In genomic region chr6:85449388-85449817, GRCh38 we compare ENCODE assay signal across 8 cellular contexts. TPM values are rescaled to one million over a fixed set of nuclear protein-coding genes. Genes with fewer than 3 reads are reported as not detected.
DNase-seq lines count a peak whose midpoint lies in the region; ATAC-seq and TF ChIP-seq lines count a peak whose summit lies in the region.

No MANE protein-coding gene starts in this region.

- ATAC-seq in GM18861 (IDR thresholded peaks at IDR 0.05; ENCODE audit: unreplicated experiment): peak; percentile 52
- ATAC-seq in HG02852 (IDR thresholded peaks at IDR 0.05; ENCODE audit: unreplicated experiment): peak; percentile 79
- ATAC-seq in right lobe of liver: no peak

- peak overlapping the region; percentile 45; the same call in 1 of the 2 replicates for H2AFZ ChIP-seq in SK-N-SH (ENCODE audit: low read depth)

- H3K4me1 Mint-ChIP-seq in chondrocyte (ENCODE audit: low read depth): peaks cover 55% of the 10 kb centered on the region

- 0 out of 2 replicates have a peak, but pooled peaks cover 16% of the 10 kb centered on the region for H4K20me1 ChIP-seq in SK-N-SH (ENCODE audit: insufficient read depth)

- no peak for TF ChIP-seq POLR2A in right lobe of liver (IDR thresholded peaks at IDR 0.05)

- H3K27ac ChIP-seq in SK-N-SH (ENCODE audit: low read depth in 2 of 2, low read length in 1 of 2) (peak overlapping the region; percentile 74 to 100), right lobe of liver (peak overlapping the region; percentile 52 to 87 (median 86))

- H3K4me1 ChIP-seq in SK-N-SH (ENCODE audit: control insufficient read depth in 1 of 2, insufficient read depth in 2 of 2, low read depth in 1 of 2, low read length in 1 of 2) (peaks cover under 1 to 6% of the 10 kb centered on the region in 2 experiments; a peak in 2 of 4 replicates), right lobe of liver (peaks cover 0 to 18% (median 10%) of the 10 kb centered on the region in 4 donors)

- H3K27me3 ChIP-seq in SK-N-SH (ENCODE audit: insufficient read depth): no peaks in the 10 kb centered on the region
- no peaks in the 10 kb centered on the region for H3K27me3 ChIP-seq in right lobe of liver

- no peak for TF ChIP-seq RAD21 in SK-N-SH (IDR thresholded peaks at IDR 0.05; ENCODE audit: low read length)

- H3K9me3 Mint-ChIP-seq in chondrocyte (ENCODE audit: low read depth): no peaks in the 10 kb centered on the region

- H3K9me2 ChIP-seq in SK-N-SH: no peaks in the 10 kb centered on the region

- no peaks in the 10 kb centered on the region for H3K27me3 Mint-ChIP-seq in chondrocyte (ENCODE audit: low read depth)

- WGBS in SK-N-SH (ENCODE audit: low lambda C conversion rate): under 1% methylated on average over 22 of the region's 24 CpGs
- WGBS in right lobe of liver (ENCODE audit: insufficient coverage, low coverage, low lambda C conversion rate, missing lambda C conversion rate): 2% methylated on average over 22 of the region's 24 CpGs

- H3F3A ChIP-seq in SK-N-SH (replicated peaks; ENCODE audit: insufficient read depth): peaks cover 41% of the 10 kb centered on the region

- H3K4me2 ChIP-seq in SK-N-SH: peak overlapping the region; percentile 92

- peak in 1 of 2 experiments; percentile 28; a peak in 1 of 4 replicates for TF ChIP-seq EP300 in SK-N-SH (IDR thresholded peaks at IDR 0.05; ENCODE audit: borderline replicate concordance in 1 of 2, low read depth in 1 of 2, low read length in 1 of 2)

- POLR2A ChIA-PET in SK-N-SH (lab: Yijun Ruan, JAX): no interaction called here

- peak overlapping the region; percentile 91 for H3K27ac Mint-ChIP-seq in chondrocyte (ENCODE audit: unreplicated experiment)

- TF ChIP-seq CTCF in SK-N-SH (IDR thresholded peaks at IDR 0.05) (no peak), chondrocyte (IDR thresholded peaks at IDR 0.05) (no peak), right lobe of liver (IDR thresholded peaks at IDR 0.05) (no peak)

- H3K4me3 ChIP-seq in SK-N-SH (ENCODE audit: low read depth in 2 of 2, low read length in 1 of 2): peak overlapping the region; percentile 81 to 87
- H3K4me3 ChIP-seq in right lobe of liver: peak overlapping the region; percentile 60 to 67 (median 63)

- intact Hi-C loops in right lobe of liver (cut with DNase I): no loop called here

- H3K9ac ChIP-seq in SK-N-SH: peak overlapping the region; percentile 99

- H3K36me3 ChIP-seq in SK-N-SH (replicated peaks in 1 of 2; ENCODE audit: control insufficient read depth in 1 of 2, insufficient read depth in 2 of 2, low read length in 1 of 2) (peaks cover 13 to 54% of the 10 kb centered on the region in 2 experiments), right lobe of liver (no peaks in the 10 kb centered on the region)

- H3K4me3 Mint-ChIP-seq in chondrocyte (ENCODE audit: unreplicated experiment): peak overlapping the region; percentile 96

- peaks cover 1% of the 10 kb centered on the region for H3K36me3 Mint-ChIP-seq in chondrocyte (ENCODE audit: low read depth)

- CTCF ChIA-PET in SK-N-SH (lab: Yijun Ruan, JAX): interaction anchor here (1.2 to 4.2 kb wide), 5 partner anchors 9 to 87 kb away, joined by 4 to 11 read pairs (median 4); no protein-coding TSS in a partner anchor

- H3K9me3 ChIP-seq in SK-N-SH (no peaks in the 10 kb centered on the region), right lobe of liver (no peaks in the 10 kb centered on the region)

- DNase-seq in SK-N-SH: no peak
- DNase-seq in chondrocyte (ENCODE audit: low spot score): no peak
- DNase-seq in right lobe of liver: no peak
- DNase-seq in stimulated activated CD8-positive, alpha-beta memory T cell treated with anti-CD3 and anti-CD28 coated beads, Interleukin-2, amount 100 ng/mL, for 48 hours (ENCODE audit: low read depth in 2 of 2): peak; percentile 36 to 51
- DNase-seq in NK-92 (lab: John Stamatoyannopoulos, UW; ENCODE audit: unreplicated experiment): no peak
- no peak for DNase-seq in DMS79 treated with DMSO at 0.1 percent for 48 hours (lab: John Stamatoyannopoulos, UW)

- peaks cover 89% of the 10 kb centered on the region for H3K79me2 ChIP-seq in SK-N-SH (ENCODE audit: insufficient read depth)

TF ChIP-seq in SK-N-SH, 30 proteins besides CTCF, POLR2A, EP300 and RAD21:
- TF ChIP-seq IRF3 (IDR thresholded peaks at IDR 0.05; ENCODE audit: low read depth, low read length) (no peak), SIN3A (IDR thresholded peaks at IDR 0.05; ENCODE audit: borderline replicate concordance, low read depth, low read length) (0 out of 2 replicates have a peak, but pooled peaks have one; percentile 57), TAF1 (IDR thresholded peaks at IDR 0.05; ENCODE audit: borderline replicate concordance, low read depth, low read length) (peak; percentile 73), POLR2AphosphoS5 (IDR thresholded peaks at IDR 0.05; ENCODE audit: low read depth, low read length) (peak; percentile 90), FOXM1 (IDR thresholded peaks at IDR 0.05; ENCODE audit: low read depth) (no peak), RFX5 (IDR thresholded peaks at IDR 0.05; ENCODE audit: low read length) (no peak), JUND (IDR thresholded peaks at IDR 0.05) (0 out of 2 replicates have a peak, but pooled peaks have one; percentile 7), MAX (IDR thresholded peaks at IDR 0.05; ENCODE audit: low read depth) (0 out of 2 replicates have a peak, but pooled peaks have one; percentile 22), NRF1 (IDR thresholded peaks at IDR 0.05; ENCODE audit: low read depth, low read length) (no peak), REST (IDR thresholded peaks at IDR 0.05; ENCODE audit: low read depth, low read length) (no peak; the same call in none of the 2 replicates), USF2 (IDR thresholded peaks at IDR 0.05; ENCODE audit: borderline replicate concordance, low read depth, low read length) (no peak), EZH2phosphoT487 (IDR thresholded peaks at IDR 0.05; ENCODE audit: borderline replicate concordance, low read depth) (no peak)

RNA-seq across cellular contexts. Expression of gene NT5E, which starts 0.5 kb away (rescaled TPM):
- 443 and 528 TPM in 2 replicates for polyA plus RNA-seq in SK-N-SH (2012; rRNA removed)
- 569 and 615 TPM in 2 replicates for polyA plus RNA-seq in SK-N-SH (2012; cell fraction: cytosol; rRNA removed)
- 256 and 330 TPM in 2 replicates for polyA plus RNA-seq in SK-N-SH (2012; cell fraction: nucleus; rRNA removed)
- 43.1 to 49.0 TPM (median 48.7 TPM) in 3 replicates for total RNA-seq in chondrocyte
- 10 to 100 TPM; 19.3 to 31.8 (median 25.8) TPM for total RNA-seq in right lobe of liver

Comparison
In these comparisons a context has a peak if more than half of its experiments do, and no peak if none do; other contexts are left out.
1. ATAC-seq: peak in GM18861 (single experiment) and HG02852 (single experiment); none in right lobe of liver (0 of 4).
2. DNase-seq: peak in stimulated activated CD8-positive, alpha-beta memory T cell treated with anti-CD3 and anti-CD28 coated beads, Interleukin-2, amount 100 ng/mL, for 48 hours (2 of 2); none in SK-N-SH (single experiment), chondrocyte (single experiment), right lobe of liver (0 of 3), NK-92 (single experiment) and DMS79 treated with DMSO at 0.1 percent for 48 hours (single experiment).